23 cellular contexts compared by ENCODE assay signal in the genomic region with DNA sequence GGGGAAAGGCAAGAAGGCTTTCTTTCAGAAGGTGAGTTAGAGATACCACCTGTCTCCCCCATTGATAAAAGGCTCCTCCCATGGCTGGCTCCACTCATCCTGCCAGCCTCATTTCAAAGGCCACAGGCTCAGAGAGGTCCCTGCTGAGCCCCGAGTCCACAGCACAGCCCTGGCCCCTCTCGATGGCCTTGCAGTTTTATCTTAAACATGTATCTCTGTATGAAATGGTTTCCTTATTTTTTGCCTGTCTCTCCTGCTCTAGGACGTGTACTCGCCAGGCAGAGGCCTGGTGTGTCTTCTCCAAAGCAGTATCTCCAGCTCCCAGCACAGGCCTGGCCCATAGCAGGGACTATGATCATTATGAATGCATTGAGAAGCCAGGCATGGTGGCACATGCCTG.
DNase-seq lines count a peak whose midpoint lies in the region; ATAC-seq and TF ChIP-seq lines count a peak whose summit lies in the region.
"Had no signal": no experiment of that assay in that cellular context is flagged by ENCODE, and none has a peak within 500 bp of the region (broad histone marks: within the 10 kb centered on the region; RNA-seq: fewer than 3 reads in every experiment).

No MANE protein-coding gene starts in this region.

- TF ChIP-seq POLR2A in esophagus muscularis mucosa (IDR thresholded peaks at IDR 0.05; ENCODE audit: low read depth), result no peak

- WGBS in esophagus muscularis mucosa, result 91% methylated on average over 4 of the region's 4 CpGs
- 89 to 96% methylated on average over 4 of the region's 4 CpGs for WGBS in lung, 2 donors

- no peaks in the 10 kb centered on the region for H3K36me3 ChIP-seq in esophagus muscularis mucosa
- H3K36me3 ChIP-seq in lung (ENCODE audit: control insufficient read depth in 2 of 2, insufficient read depth in 2 of 2, low read length in 2 of 2), result no peaks in the 10 kb centered on the region
- H3K36me3 ChIP-seq: BE2C, BLaER1 had no signal

- H3K9me3 Mint-ChIP-seq in osteocyte (ENCODE audit: unreplicated experiment), result no peaks in the 10 kb centered on the region
- no peaks in the 10 kb centered on the region for H3K9me3 Mint-ChIP-seq in activated naive CD4-positive, alpha-beta T cell treated with anti-CD3 and anti-CD28 coated beads, Interleukin-2, amount 10 ng/mL, durations not matched to agents 7 days and 5 days

- H3K27me3 Mint-ChIP-seq in osteocyte (ENCODE audit: unreplicated experiment), result no peaks in the 10 kb centered on the region
- H3K27me3 Mint-ChIP-seq in activated naive CD4-positive, alpha-beta T cell treated with anti-CD3 and anti-CD28 coated beads, Interleukin-2, amount 10 ng/mL, durations not matched to agents 7 days and 5 days, result peaks cover 8% of the 10 kb centered on the region

- H3K4me1 ChIP-seq in esophagus muscularis mucosa (no peaks in the 10 kb centered on the region), lung (ENCODE audit: control insufficient read depth in 2 of 2, insufficient read depth in 2 of 2, low read length in 2 of 2) (no peaks in the 10 kb centered on the region)
- H3K4me1 ChIP-seq: BE2C had no signal

- TF ChIP-seq CTCF in esophagus muscularis mucosa (IDR thresholded peaks at IDR 0.05) (no peak), lung (IDR thresholded peaks at IDR 0.05; ENCODE audit: control extremely low read depth, extremely low read depth) (no peak), osteocyte (IDR thresholded peaks at IDR 0.05) (no peak), GM10266 (IDR thresholded peaks at IDR 0.05; ENCODE audit: control insufficient read depth, insufficient read depth, low read depth, missing control alignments) (no peak)

- H3K27me3 ChIP-seq in esophagus muscularis mucosa (peaks cover 0 to 14% (median 0%) of the 10 kb centered on the region in 4 donors), lung (ENCODE audit: control insufficient read depth, insufficient read depth) (no peaks in the 10 kb centered on the region)
- H3K27me3 ChIP-seq: BE2C, BLaER1 had no signal

- no peak overlapping the region for H3K27ac Mint-ChIP-seq in osteocyte (ENCODE audit: unreplicated experiment)
- H3K27ac Mint-ChIP-seq in activated naive CD4-positive, alpha-beta T cell treated with anti-CD3 and anti-CD28 coated beads, Interleukin-2, amount 10 ng/mL, durations not matched to agents 7 days and 5 days, result no peak overlapping the region
- H3K27ac Mint-ChIP-seq: CD4-positive, CD25-positive, alpha-beta regulatory T cell; CD8-positive, alpha-beta memory T cell had no signal

- H3K9me3 ChIP-seq in esophagus muscularis mucosa, result no peaks in the 10 kb centered on the region
- H3K9me3 ChIP-seq in lung (ENCODE audit: control insufficient read depth in 2 of 2, insufficient read depth in 1 of 2, low read length in 1 of 2), result peaks cover 0 to 6% of the 10 kb centered on the region in 2 donors
- H3K9me3 ChIP-seq: BE2C, BLaER1 had no signal

- H3K36me3 Mint-ChIP-seq in osteocyte (ENCODE audit: unreplicated experiment), result no peaks in the 10 kb centered on the region
- no peaks in the 10 kb centered on the region for H3K36me3 Mint-ChIP-seq in activated naive CD4-positive, alpha-beta T cell treated with anti-CD3 and anti-CD28 coated beads, Interleukin-2, amount 10 ng/mL, durations not matched to agents 7 days and 5 days
- H3K36me3 Mint-ChIP-seq: CD14-positive monocyte; CD4-positive, alpha-beta memory T cell; CD4-positive, CD25-positive, alpha-beta regulatory T cell; CD8-positive, alpha-beta memory T cell had no signal

- CTCF ChIA-PET in activated naive CD4-positive, alpha-beta T cell treated with anti-CD3 and anti-CD28 coated beads, Interleukin-2, amount 10 ng/mL, durations not matched to agents 7 days and 5 days (lab: Charles Lee), result no interaction called here

- H3K27ac ChIP-seq in esophagus muscularis mucosa (replicated peaks in 1 of 4), result no peak overlapping the region
- H3K27ac ChIP-seq in lung (ENCODE audit: low read depth in 1 of 2, low read length in 1 of 2), result no peak overlapping the region
- H3K27ac ChIP-seq: BLaER1 had no signal

- no peak for ATAC-seq in lung (ENCODE audit: insufficient read depth, low FRiP score)

- no peak overlapping the region for H3K4me3 Mint-ChIP-seq in osteocyte (ENCODE audit: unreplicated experiment)
- no peak overlapping the region for H3K4me3 Mint-ChIP-seq in activated naive CD4-positive, alpha-beta T cell treated with anti-CD3 and anti-CD28 coated beads, Interleukin-2, amount 10 ng/mL, durations not matched to agents 7 days and 5 days
- H3K4me3 Mint-ChIP-seq: CD14-positive monocyte; CD4-positive, alpha-beta memory T cell; CD4-positive, CD25-positive, alpha-beta regulatory T cell; CD8-positive, alpha-beta memory T cell had no signal

- DNase-seq in esophagus muscularis mucosa (ENCODE audit: extremely low spot score), result peak; percentile 90
- DNase-seq in lung (ENCODE audit: low spot score), result peak; percentile 3
- DNase-seq in osteocyte (ENCODE audit: extremely low spot score, unreplicated experiment), result peak; percentile 77
- no peak for DNase-seq in activated naive CD4-positive, alpha-beta T cell treated with anti-CD3 and anti-CD28 coated beads, Interleukin-2, amount 10 ng/mL, durations not matched to agents 7 days and 5 days
- no peak for DNase-seq in GM10266 (ENCODE audit: extremely low spot score)
- no peak for DNase-seq in mucosa of gallbladder (ENCODE audit: low spot score)
- DNase-seq: 8988T; ACHN; BE2C; C1 segment of cervical spinal cord; CD4-positive, alpha-beta memory T cell; CD4-positive, CD25-positive, alpha-beta regulatory T cell; CD8-positive, alpha-beta memory T cell; COR-L47; DMS 273 treated with DMSO at 0.1 percent for 48 hours; DMS153; DMS53; DMS79; DND-41; EL; GDM1 had no signal

- intact Hi-C loops in esophagus muscularis mucosa (cut with DNase I), result no loop called here

- TF ChIP-seq EP300 in esophagus muscularis mucosa (IDR thresholded peaks at IDR 0.05), result no peak

- H3K4me3 ChIP-seq in esophagus muscularis mucosa, result no peak overlapping the region
- H3K4me3 ChIP-seq in lung, result no peak overlapping the region
- H3K4me3 ChIP-seq: BLaER1 had no signal

- no peaks in the 10 kb centered on the region for H3K4me1 Mint-ChIP-seq in osteocyte (ENCODE audit: unreplicated experiment)
- H3K4me1 Mint-ChIP-seq in activated naive CD4-positive, alpha-beta T cell treated with anti-CD3 and anti-CD28 coated beads, Interleukin-2, amount 10 ng/mL, durations not matched to agents 7 days and 5 days, result no peaks in the 10 kb centered on the region
- H3K4me1 Mint-ChIP-seq: CD14-positive monocyte; CD4-positive, alpha-beta memory T cell; CD4-positive, CD25-positive, alpha-beta regulatory T cell; CD8-positive, alpha-beta memory T cell had no signal

Comparison
In these comparisons a context has a peak if more than half of its experiments do, and no peak if none do; other contexts are left out.
1. DNase-seq: peak in esophagus muscularis mucosa (single experiment), lung (single experiment) and osteocyte (single experiment); none in activated naive CD4-positive, alpha-beta T cell treated with anti-CD3 and anti-CD28 coated beads, Interleukin-2, amount 10 ng/mL, durations not matched to agents 7 days and 5 days (single experiment), GM10266 (single experiment) and mucosa of gallbladder (single experiment).